Comparison of ENCODE assay signal across 12 cellular contexts in the genomic region with DNA sequence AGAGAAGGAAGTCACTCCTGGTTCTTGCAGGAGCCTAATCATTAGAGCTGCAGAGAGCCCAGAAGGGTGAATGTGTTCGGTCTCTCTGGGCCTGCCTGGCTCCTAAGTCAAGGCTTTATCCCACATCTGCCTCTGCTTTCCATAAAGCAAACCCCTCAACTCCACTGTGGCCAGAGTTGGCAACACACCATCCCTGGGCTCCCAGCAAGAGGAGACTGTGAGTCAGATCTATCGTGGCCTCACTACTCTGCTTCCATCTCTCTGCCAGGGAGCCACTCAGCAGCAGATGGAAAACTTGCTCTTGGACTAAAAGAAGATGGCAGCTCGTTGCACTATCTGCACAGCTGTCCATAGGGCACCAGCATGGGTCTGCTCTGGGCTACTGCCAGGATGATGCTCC.
"Had no signal": no experiment of that assay in that cellular context is flagged by ENCODE, and none has a peak within 500 bp of the region (broad histone marks: within the 10 kb centered on the region; RNA-seq: fewer than 3 reads in every experiment).

No MANE protein-coding gene starts in this region.

- H3K9me3 ChIP-seq: colonic mucosa, pancreas, right lobe of liver, tibial artery had no signal

- H3K36me3 ChIP-seq: colonic mucosa, neural progenitor cell, pancreas, right lobe of liver, tibial artery had no signal

- H3K4me1 ChIP-seq: colonic mucosa, neural progenitor cell, pancreas, right lobe of liver, tibial artery had no signal

- H3K27me3 ChIP-seq: colonic mucosa, neural progenitor cell, pancreas, right lobe of liver, tibial artery had no signal

- H3K27ac ChIP-seq: colonic mucosa, neural progenitor cell, pancreas, right lobe of liver, tibial artery had no signal

- ATAC-seq: activated CD8-positive, alpha-beta T cell treated with anti-CD3 and anti-CD28 coated beads, Interleukin-2, amount 10 ng/mL, durations not matched to agents 7 days and 5 days; naive thymus-derived CD4-positive, alpha-beta T cell; pancreas; right lobe of liver; stimulated activated naive B cell treated with anti-CD40 and anti-IgM and Interleukin-4, amounts not matched to agents 10 μg/mL and 1 μg/mL and 100 μg/mL, for 72 hours had no signal

- H3K4me3 ChIP-seq: colonic mucosa, neural progenitor cell, pancreas, right lobe of liver, tibial artery had no signal

- H2AFZ ChIP-seq: neural progenitor cell had no signal

- H3K4me2 ChIP-seq: neural progenitor cell had no signal

- H3K9ac ChIP-seq: neural progenitor cell had no signal

- DNase-seq: activated CD4-positive, alpha-beta T cell treated with anti-CD3 and anti-CD28 coated beads, Interleukin-2, amount 10 ng/mL, durations not matched to agents 24 days and 14 days; activated CD8-positive, alpha-beta T cell treated with anti-CD3 and anti-CD28 coated beads, Interleukin-2, amount 10 ng/mL, durations not matched to agents 7 days and 5 days; activated naive CD4-positive, alpha-beta T cell treated with Interleukin-2 at 50 U/mL for 16 hours; activated T-cell treated with anti-CD3 and anti-CD28 coated beads, Interleukin-2, amount 50 U/mL, for 24 hours; colonic mucosa; naive thymus-derived CD4-positive, alpha-beta T cell; pancreas; right lobe of liver; stimulated activated naive B cell treated with anti-CD40 and anti-IgM and Interleukin-4, amounts not matched to agents 10 μg/mL and 1 μg/mL and 100 μg/mL, for 72 hours; T-helper 9 cell; tibial artery had no signal
